Comparison of ENCODE assay signal across 8 cellular contexts in the genomic region with DNA sequence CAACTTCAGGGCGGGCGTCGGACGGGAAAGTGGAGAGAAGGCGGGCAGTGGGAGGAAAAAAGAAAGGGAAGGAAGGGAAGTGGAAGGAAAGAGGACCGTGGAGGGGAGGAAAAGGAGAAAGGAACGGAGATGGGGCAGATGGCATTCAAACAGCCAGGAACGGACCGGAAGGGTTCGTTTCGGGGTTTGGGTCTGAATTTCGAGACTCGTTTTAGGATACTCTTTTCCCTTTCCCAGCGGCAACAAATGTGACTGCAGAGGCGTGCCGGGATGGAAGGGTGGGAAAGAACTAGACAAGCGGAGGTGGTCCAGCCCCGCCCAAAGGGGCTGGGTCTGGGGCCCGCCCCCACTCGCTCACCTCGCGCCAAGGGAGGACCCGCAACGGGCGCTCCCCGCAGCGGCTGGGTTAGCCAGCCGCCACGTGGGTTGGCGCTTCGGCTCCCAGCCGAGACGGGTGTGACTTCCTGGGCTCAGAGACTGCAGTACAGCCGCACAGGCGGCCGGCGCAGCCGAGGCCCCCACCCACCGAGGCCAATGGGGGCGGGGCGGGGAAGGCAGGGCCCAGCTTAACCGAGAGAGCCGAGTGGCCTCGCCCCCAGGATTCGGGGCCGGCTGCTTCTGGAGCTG. TPM values are rescaled to one million over a fixed set of nuclear protein-coding genes. Genes with fewer than 3 reads are reported as not detected.
DNase-seq lines count a peak whose midpoint lies in the region; ATAC-seq and TF ChIP-seq lines count a peak whose summit lies in the region.

No MANE protein-coding gene starts in this region.

- H3K4me3 Mint-ChIP-seq in activated naive CD8-positive, alpha-beta T cell treated with anti-CD3 and anti-CD28 coated beads, Interleukin-2, amount 10 ng/mL, durations not matched to agents 7 days and 5 days: peak overlapping the region; percentile 90

- no peak overlapping the region for H3K27ac ChIP-seq in neutrophil

- H3K9me3 ChIP-seq in neutrophil: no peaks in the 10 kb centered on the region

- TF ChIP-seq CTCF in neutrophil (IDR thresholded peaks at IDR 0.05): no peak

- peaks cover 15 to 18% of the 10 kb centered on the region in 2 experiments for H3K4me1 ChIP-seq in neutrophil (ENCODE audit: control insufficient read depth in 1 of 2, insufficient read depth in 1 of 2, low read depth in 1 of 2, low read length in 1 of 2)

- intact Hi-C loops in Right ventricle myocardium superior (cut with DNase I): no loop called here

- H3K27ac Mint-ChIP-seq in activated naive CD8-positive, alpha-beta T cell treated with anti-CD3 and anti-CD28 coated beads, Interleukin-2, amount 10 ng/mL, durations not matched to agents 7 days and 5 days: peak overlapping the region; percentile 17

- H3K36me3 Mint-ChIP-seq in activated naive CD8-positive, alpha-beta T cell treated with anti-CD3 and anti-CD28 coated beads, Interleukin-2, amount 10 ng/mL, durations not matched to agents 7 days and 5 days: no peaks in the 10 kb centered on the region

- peaks cover 97% of the 10 kb centered on the region for H3K27me3 ChIP-seq in neutrophil

- peaks cover 82% of the 10 kb centered on the region for H3K27me3 Mint-ChIP-seq in activated naive CD8-positive, alpha-beta T cell treated with anti-CD3 and anti-CD28 coated beads, Interleukin-2, amount 10 ng/mL, durations not matched to agents 7 days and 5 days

- peak overlapping the region; percentile 47 to 50 for H3K4me3 ChIP-seq in neutrophil (ENCODE audit: low read depth in 1 of 2, low read length in 1 of 2)

- H3K36me3 ChIP-seq in neutrophil: no peaks in the 10 kb centered on the region

- ATAC-seq in GM19328 (IDR thresholded peaks at IDR 0.05; ENCODE audit: unreplicated experiment) (peak; percentile 54), HG03469 (IDR thresholded peaks at IDR 0.05; ENCODE audit: unreplicated experiment) (peak; percentile 37), Right ventricle myocardium superior (ENCODE audit: poor library complexity) (peak; percentile 70)
- ATAC-seq in activated naive CD8-positive, alpha-beta T cell treated with anti-CD3 and anti-CD28 coated beads, Interleukin-2, amount 10 ng/mL, durations not matched to agents 7 days and 5 days (ENCODE audit: low read depth): peak; percentile 74

- no peaks in the 10 kb centered on the region for H3K9me3 Mint-ChIP-seq in activated naive CD8-positive, alpha-beta T cell treated with anti-CD3 and anti-CD28 coated beads, Interleukin-2, amount 10 ng/mL, durations not matched to agents 7 days and 5 days

- POLR2A ChIA-PET in activated naive CD8-positive, alpha-beta T cell treated with anti-CD3 and anti-CD28 coated beads, Interleukin-2, amount 10 ng/mL, durations not matched to agents 7 days and 5 days (lab: Charles Lee): no interaction called here

- H3K4me1 Mint-ChIP-seq in activated naive CD8-positive, alpha-beta T cell treated with anti-CD3 and anti-CD28 coated beads, Interleukin-2, amount 10 ng/mL, durations not matched to agents 7 days and 5 days: peaks cover 28% of the 10 kb centered on the region

- DNase-seq in COLO668 (lab: John Stamatoyannopoulos, UW; ENCODE audit: unreplicated experiment) (peak; percentile 65), NOMO-1 treated with DMSO at 0.1 percent for 48 hours (lab: John Stamatoyannopoulos, UW; ENCODE audit: unreplicated experiment) (peak; percentile 57), Right ventricle myocardium superior (peak; percentile 92)
- peak; percentile 59 for DNase-seq in activated naive CD8-positive, alpha-beta T cell treated with anti-CD3 and anti-CD28 coated beads, Interleukin-2, amount 10 ng/mL, durations not matched to agents 7 days and 5 days
- DNase-seq in stimulated activated naive CD4-positive, alpha-beta T cell treated with Interleukin-2 at 50 U/mL for 16 hours (lab: John Stamatoyannopoulos, UW): no peak

RNA-seq across cellular contexts. Expression of gene VCAN, which starts 2.7 kb away (rescaled TPM):
- total RNA-seq in activated naive CD8-positive, alpha-beta T cell treated with anti-CD3 and anti-CD28 coated beads, Interleukin-2, amount 10 ng/mL, durations not matched to agents 7 days and 5 days: under 1 TPM; 0.09 to 0.44 TPM
- 24.1 TPM for total RNA-seq in Right ventricle myocardium superior

Comparison
In these comparisons a context has a peak if more than half of its experiments do, and no peak if none do; other contexts are left out.
1. RNA of gene VCAN, which starts 2.7 kb away (total RNA-seq): 24.1 TPM in Right ventricle myocardium superior (single experiment); 0.09 to 0.44 TPM in activated naive CD8-positive, alpha-beta T cell treated with anti-CD3 and anti-CD28 coated beads, Interleukin-2, amount 10 ng/mL, durations not matched to agents 7 days and 5 days; every median in the first group is over 10 times any median in the second.
2. Peak in every context shown above with its lines, with median percentiles within 50 percentile points of each other: ATAC-seq.